In genomic region chr1:22830747-22831340, GRCh38 we compare ENCODE assay signal across 14 cellular contexts.
"Had no signal": no experiment of that assay in that cellular context is flagged by ENCODE, and none has a peak within 500 bp of the region (broad histone marks: within the 10 kb centered on the region; RNA-seq: fewer than 3 reads in every experiment).

No MANE protein-coding gene starts in this region.

- ATAC-seq: activated T-helper 17 cell treated with anti-CD3 and anti-CD28 coated beads, Interleukin-2, amount 50 U/mL, for 72 hours; heart left ventricle; naive thymus-derived CD4-positive, alpha-beta T cell; stimulated activated naive CD8-positive, alpha-beta T cell treated with anti-CD3 and anti-CD28 coated beads, Interleukin-15, Interleukin-2, amounts not matched to agents 100 U/mL and 50 U/mL, for 24 hours had no signal

- DNase-seq: activated CD4-positive, alpha-beta T cell treated with anti-CD3 and anti-CD28 coated beads, Interleukin-2, amount 50 U/mL, for 48 hours; activated naive CD4-positive, alpha-beta T cell treated with Interleukin-2 at 50 U/mL for 16 hours; colonic mucosa; naive thymus-derived CD4-positive, alpha-beta T cell; stimulated activated CD4-positive, alpha-beta T cell treated with anti-CD3 and anti-CD28 coated beads, Interleukin-4, amount 100 ng/mL, for 24 hours; stimulated activated naive CD8-positive, alpha-beta T cell treated with anti-CD3 and anti-CD28 coated beads, Interleukin-15, Interleukin-2, amounts not matched to agents 100 U/mL and 50 U/mL, for 24 hours; T-helper 1 cell; T1000 had no signal

- H3K9me3 ChIP-seq: colonic mucosa, heart left ventricle, mucosa of descending colon, neutrophil had no signal

- H3K36me3 ChIP-seq: colonic mucosa, heart left ventricle, neutrophil had no signal

- H3K4me1 ChIP-seq: colonic mucosa had no signal

- H3K27me3 ChIP-seq: colonic mucosa, heart left ventricle, neutrophil had no signal

- FAIRE-seq: frontal cortex had no signal

- H3K4me3 ChIP-seq: colonic mucosa, heart left ventricle, mucosa of descending colon, SK-N-MC had no signal

- H3K27ac ChIP-seq: heart left ventricle, neutrophil, SK-N-MC had no signal
